20 cellular contexts compared by ENCODE assay signal in the genomic region with DNA sequence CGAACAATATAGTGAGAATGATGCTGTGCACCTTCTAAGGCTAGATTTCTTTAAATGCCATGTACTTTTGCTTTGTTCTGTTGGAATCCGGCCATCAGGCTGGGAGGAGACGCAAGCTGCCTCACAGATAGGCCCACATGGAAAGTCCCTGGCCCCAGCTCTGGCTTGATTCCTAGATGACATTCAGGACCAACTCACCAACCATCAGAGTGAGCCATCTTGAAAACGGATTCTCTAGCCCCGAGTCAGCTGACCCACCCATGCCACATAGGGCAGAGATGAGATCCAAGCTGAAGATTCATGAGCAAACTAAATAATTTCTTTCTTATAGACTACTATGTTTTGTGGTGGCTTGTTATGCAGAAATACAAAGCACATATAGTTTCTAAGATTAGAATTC.
A peak's percentile ranks its signal among the peaks of the same experiment; 100 is the strongest.
DNase-seq lines count a peak whose midpoint lies in the region; ATAC-seq and TF ChIP-seq lines count a peak whose summit lies in the region.
"Had no signal": no experiment of that assay in that cellular context is flagged by ENCODE, and none has a peak within 500 bp of the region (broad histone marks: within the 10 kb centered on the region; RNA-seq: fewer than 3 reads in every experiment).

No MANE protein-coding gene starts in this region.

- H3K4me3 ChIP-seq in right cardiac atrium (ENCODE audit: low read length) (no peak overlapping the region), uterus (no peak overlapping the region)
- H3K4me3 ChIP-seq: skin epidermis, upper lobe of left lung had no signal

- TF ChIP-seq CTCF in uterus (IDR thresholded peaks at IDR 0.05): no peak

- intact Hi-C loops in right cardiac atrium (cut with DNase I) (no loop called here), left ventricle myocardium superior (cut with micrococcal nuclease) (no loop called here), uterus (cut with DNase I; ENCODE audit: low total_unique reads) (no loop called here)

- H3K4me1 ChIP-seq in right cardiac atrium (ENCODE audit: control insufficient read depth, insufficient read depth, low read length) (peaks cover 5% of the 10 kb centered on the region), uterus (no peaks in the 10 kb centered on the region)

- DNase-seq in right cardiac atrium (peak in 2 of 3 donors; percentile 29 to 53), left ventricle myocardium superior (no peak), fibroblast of peridontal ligament (ENCODE audit: extremely low read depth) (peak; percentile 74), uterus (no peak), NCI-H345 treated with DMSO at 0.1 percent for 48 hours (lab: John Stamatoyannopoulos, UW; ENCODE audit: unreplicated experiment) (no peak), KG1 (lab: John Stamatoyannopoulos, UW) (no peak)
- DNase-seq: activated CD4-positive, alpha-beta T cell treated with anti-CD3 and anti-CD28 coated beads, Interleukin-2, amount 50 U/mL, for 48 hours; activated naive CD8-positive, alpha-beta T cell treated with anti-CD3 and anti-CD28 coated beads, Interleukin-2, amount 10 ng/mL, durations not matched to agents 7 days and 5 days; activated T-cell treated with anti-CD3 and anti-CD28 coated beads, Interleukin-2, amount 50 U/mL, for 24 hours; Calu3; endodermal cell; glutamatergic neuron; NCI-H187 treated with DMSO at 0.1 percent for 48 hours; NCI-H524; nucleus accumbens; upper lobe of left lung had no signal

- ATAC-seq in right cardiac atrium (peak in 1 of 2 donors; percentile 81), left ventricle myocardium superior (no peak), SK-N-SH treated with all-trans-retinoic acid at 6 μM for 48 hours (peak; percentile 64; the same call in 2 of the 3 replicates), HG03354 (IDR thresholded peaks at IDR 0.05; ENCODE audit: poor library complexity, severe bottlenecking, unreplicated experiment) (no peak)
- ATAC-seq: stimulated activated effector memory CD8-positive, alpha-beta T cell treated with anti-CD3 and anti-CD28 coated beads, Interleukin-12 subunit alpha, Interleukin-12 subunit beta, amount 100 ng/mL, for 72 hours had no signal

- H3K27me3 ChIP-seq in right cardiac atrium (ENCODE audit: control insufficient read depth, insufficient read depth) (no peaks in the 10 kb centered on the region), uterus (no peaks in the 10 kb centered on the region)
- H3K27me3 ChIP-seq: upper lobe of left lung had no signal

- no peaks in the 10 kb centered on the region for H3K9me3 ChIP-seq in right cardiac atrium (ENCODE audit: control insufficient read depth, low read length)
- H3K9me3 ChIP-seq in uterus: no peaks in the 10 kb centered on the region
- H3K9me3 ChIP-seq: upper lobe of left lung had no signal

- no peaks in the 10 kb centered on the region for H3K36me3 ChIP-seq in uterus
- H3K36me3 ChIP-seq: upper lobe of left lung had no signal

- TF ChIP-seq POLR2A in uterus (IDR thresholded peaks at IDR 0.05): no peak

- H3K27ac ChIP-seq in right cardiac atrium (ENCODE audit: low read length) (no peak overlapping the region), uterus (no peak overlapping the region)
- H3K27ac ChIP-seq: skin epidermis, upper lobe of left lung had no signal

- whole genome bisulfite sequencing in right cardiac atrium: 58% methylated on average over 5 of the region's 5 CpGs

TF ChIP-seq in SK-N-SH treated with all-trans-retinoic acid at 6 μM for 48 hours, 23 proteins besides CTCF, POLR2A, EP300 and RAD21:
- TF ChIP-seq OSR1 (CRISPR knock-in tag; IDR thresholded peaks at IDR 0.05) (no peak), ISL1 (CRISPR knock-in tag; IDR thresholded peaks at IDR 0.05) (no peak), TOX (CRISPR knock-in tag; IDR thresholded peaks at IDR 0.05; ENCODE audit: borderline replicate concordance) (no peak), SNAI2 (CRISPR knock-in tag; IDR thresholded peaks at IDR 0.05) (no peak), ZNF70 (CRISPR knock-in tag; IDR thresholded peaks at IDR 0.05) (no peak), GLIS3 (CRISPR knock-in tag; IDR thresholded peaks at IDR 0.05) (no peak), CSDC2 (CRISPR knock-in tag; IDR thresholded peaks at IDR 0.05) (no peak)

Comparison
In these comparisons a context has a peak if more than half of its experiments do, and no peak if none do; other contexts are left out.
1. DNase-seq: peak in right cardiac atrium (2 of 3) and fibroblast of peridontal ligament (single experiment); none in left ventricle myocardium superior (single experiment), uterus (0 of 2), NCI-H345 treated with DMSO at 0.1 percent for 48 hours (single experiment) and KG1 (single experiment).